Comparison of ENCODE assay signal across 21 cellular contexts in genomic region chr1:243291287-243291686, GRCh38.
"Had no signal": no experiment of that assay in that cellular context is flagged by ENCODE, and none has a peak within 500 bp of the region (broad histone marks: within the 10 kb centered on the region; RNA-seq: fewer than 3 reads in every experiment).

No MANE protein-coding gene starts in this region.

- H3K4me3 Mint-ChIP-seq: activated naive CD4-positive, alpha-beta T cell treated with anti-CD3 and anti-CD28 coated beads, Interleukin-2, amount 10 ng/mL, durations not matched to agents 7 days and 5 days; activated naive CD8-positive, alpha-beta T cell treated with anti-CD3 and anti-CD28 coated beads, Interleukin-2, amount 50 U/mL, for 24 hours; activated T-cell treated with anti-CD3 and anti-CD28 coated beads, Interleukin-2, amount 50 U/mL, for 4 hours; central memory CD8-positive, alpha-beta T cell; immature natural killer cell; nephron; stimulated activated naive CD8-positive, alpha-beta T cell treated with anti-CD3 and anti-CD28 coated beads, Interleukin-15, Interleukin-2, amounts not matched to agents 100 ng/mL and 50 ng/mL, for 24 hours; T-helper 1 cell treated with Interleukin-12 subunit alpha and Interleukin-12 subunit beta and Interleukin-4 antibody, amounts not matched to agents 30 μg/mL and 1 μg/mL, for 36 hours had no signal

- H3K27me3 ChIP-seq: suprapubic skin, transverse colon, uterus had no signal

- H3K27ac ChIP-seq: coronary artery, suprapubic skin, transverse colon, uterus had no signal

- H3K4me1 ChIP-seq: uterus had no signal

- H3K4me1 Mint-ChIP-seq: nephron had no signal

- DNase-seq: activated CD4-positive, alpha-beta T cell treated with anti-CD3 and anti-CD28 coated beads, Interleukin-2, amount 50 U/mL, for 1 hour; activated CD4-positive, CD25-positive, alpha-beta regulatory T cell treated with anti-CD3 and anti-CD28 coated beads, Interleukin-2, amount 50 U/mL, for 72 hours; activated CD8-positive, alpha-beta memory T cell treated with anti-CD3 and anti-CD28 coated beads, Interleukin-2, amount 50 U/mL, for 4 hours; activated naive CD4-positive, alpha-beta T cell treated with anti-CD3 and anti-CD28 coated beads, Interleukin-2, amount 10 ng/mL, durations not matched to agents 7 days and 5 days; activated naive CD8-positive, alpha-beta T cell treated with anti-CD3 and anti-CD28 coated beads, Interleukin-2, amount 50 U/mL, for 24 hours; activated T-cell treated with anti-CD3 and anti-CD28 coated beads, Interleukin-2, amount 50 U/mL, for 4 hours; aorta; immature natural killer cell; mesenchymal stem cell; posterior cingulate gyrus; retina; stimulated activated CD4-positive, alpha-beta T cell treated with anti-CD3 and anti-CD28 coated beads, Interleukin-15, amount 100 ng/mL, for 24 hours; stimulated activated CD4-positive, alpha-beta T cell treated with anti-CD3 and anti-CD28 coated beads, Interleukin-2, amount 100 ng/mL, for 48 hours; transverse colon; uterus had no signal

- H3K27ac Mint-ChIP-seq: activated naive CD4-positive, alpha-beta T cell treated with anti-CD3 and anti-CD28 coated beads, Interleukin-2, amount 10 ng/mL, durations not matched to agents 7 days and 5 days; activated naive CD8-positive, alpha-beta T cell treated with anti-CD3 and anti-CD28 coated beads, Interleukin-2, amount 50 U/mL, for 24 hours; immature natural killer cell; nephron; stimulated activated naive CD8-positive, alpha-beta T cell treated with anti-CD3 and anti-CD28 coated beads, Interleukin-15, Interleukin-2, amounts not matched to agents 100 ng/mL and 50 ng/mL, for 24 hours; T-helper 1 cell treated with Interleukin-12 subunit alpha and Interleukin-12 subunit beta and Interleukin-4 antibody, amounts not matched to agents 30 μg/mL and 1 μg/mL, for 36 hours had no signal

- H3K36me3 ChIP-seq: uterus had no signal

- ATAC-seq: activated naive CD8-positive, alpha-beta T cell treated with anti-CD3 and anti-CD28 coated beads, Interleukin-2, amount 50 U/mL, for 24 hours; activated T-cell treated with anti-CD3 and anti-CD28 coated beads, Interleukin-2, amount 50 U/mL, for 4 hours had no signal

- H3K27me3 Mint-ChIP-seq: activated naive CD4-positive, alpha-beta T cell treated with anti-CD3 and anti-CD28 coated beads, Interleukin-2, amount 10 ng/mL, durations not matched to agents 7 days and 5 days; activated naive CD8-positive, alpha-beta T cell treated with anti-CD3 and anti-CD28 coated beads, Interleukin-2, amount 50 U/mL, for 24 hours; central memory CD8-positive, alpha-beta T cell; stimulated activated naive CD8-positive, alpha-beta T cell treated with anti-CD3 and anti-CD28 coated beads, Interleukin-15, Interleukin-2, amounts not matched to agents 100 ng/mL and 50 ng/mL, for 24 hours had no signal

- H3K9me3 ChIP-seq: transverse colon had no signal

- H3K4me3 ChIP-seq: coronary artery, suprapubic skin, transverse colon, uterus had no signal
